20 cellular contexts compared by ENCODE assay signal in genomic region chr2:103815732-103816131, GRCh38.
DNase-seq lines count a peak whose midpoint lies in the region; ATAC-seq, FAIRE-seq and TF ChIP-seq lines count a peak whose summit lies in the region.
"Had no signal": no experiment of that assay in that cellular context is flagged by ENCODE, and none has a peak within 500 bp of the region (broad histone marks: within the 10 kb centered on the region; RNA-seq: fewer than 3 reads in every experiment).

No MANE protein-coding gene starts in this region.

- 3% methylated on average over 1 of the region's 1 CpG for WGBS in A549 (ENCODE audit: missing lambda C conversion rate)
- no CpG with 5 or more reads among the region's 1 CpG for WGBS in IMR-90 (ENCODE audit: extremely low coverage in 2 of 2, insufficient read length in 1 of 2), 2 experiments
- WGBS in H1 (ENCODE audit: extremely low coverage in 1 of 2, insufficient coverage in 1 of 2, insufficient read length in 1 of 2, insufficient replicate concordance in 2 of 2, low coverage in 1 of 2, low lambda C conversion rate in 2 of 2, missing lambda C conversion rate in 1 of 2), 2 experiments = 89% methylated on average over 1 of the region's 1 CpG; no CpG with 5 or more reads in 1 of the 2 experiments
- 54 to 59% (median 56%) methylated on average over 1 of the region's 1 CpG for whole genome bisulfite sequencing in ovary, 3 donors

- H3K36me3 ChIP-seq in IMR-90 (ENCODE audit: control insufficient read depth, insufficient read depth, low read length) (no peaks in the 10 kb centered on the region), H1 (ENCODE audit: control insufficient read depth in 2 of 4, insufficient read depth in 4 of 4, low read length in 3 of 4) (no peaks in the 10 kb centered on the region), ovary (no peaks in the 10 kb centered on the region)
- H3K36me3 ChIP-seq: BLaER1 treated with 17β-estradiol and CSF1 and Interleukin-3, amounts not matched to agents 10 nM and 100 nM had no signal

- H3K4me2 ChIP-seq in A549 = no peak overlapping the region
- H3K4me2 ChIP-seq in IMR-90 (ENCODE audit: low read depth, low read length) = no peak overlapping the region
- H3K4me2 ChIP-seq in H1 (ENCODE audit: insufficient read depth in 1 of 2, low read depth in 2 of 2, low read length in 2 of 2) = no peak overlapping the region
- H3K4me2 ChIP-seq: BLaER1 treated with 17β-estradiol and CSF1 and Interleukin-3, amounts not matched to agents 10 nM and 100 nM had no signal

- CTCF ChIA-PET in A549 (lab: Yijun Ruan, JAX) (no interaction called here), IMR-90 (lab: Yijun Ruan, JAX) (no interaction called here), H1 (lab: Charles Lee; ENCODE audit: partially characterized antibody) (no interaction called here)

- H2BK120ac ChIP-seq in IMR-90 (ENCODE audit: low read depth, low read length) = no peak overlapping the region
- no peak overlapping the region for H2BK120ac ChIP-seq in H1 (replicated peaks; ENCODE audit: low read depth, low read length)

- intact Hi-C loops in IMR-90 (cut with micrococcal nuclease) (no loop called here), ovary (cut with DNase I) (no loop called here)

- H2AK9ac ChIP-seq in IMR-90 (replicated peaks; ENCODE audit: low read depth, low read length, poor library complexity) = no peak overlapping the region

- H3K9me3 ChIP-seq in A549 (no peaks in the 10 kb centered on the region), IMR-90 (ENCODE audit: control insufficient read depth, insufficient read depth, low read length) (peaks cover 7% of the 10 kb centered on the region; the same call in 1 of the 2 replicates), H1 (ENCODE audit: insufficient read depth in 2 of 2, low read depth in 1 of 2, low read length in 1 of 2) (no peaks in the 10 kb centered on the region), ovary (no peaks in the 10 kb centered on the region)
- H3K9me3 ChIP-seq: BLaER1 treated with 17β-estradiol and CSF1 and Interleukin-3, amounts not matched to agents 10 nM and 100 nM; Caco-2 had no signal

- no peak overlapping the region for H2BK20ac ChIP-seq in IMR-90 (ENCODE audit: low read depth, low read length)
- no peak overlapping the region for H2BK20ac ChIP-seq in H1 (ENCODE audit: low read length)

- no peaks in the 10 kb centered on the region for H4K20me1 ChIP-seq in IMR-90 (ENCODE audit: insufficient read depth, low read length)
- no peaks in the 10 kb centered on the region for H4K20me1 ChIP-seq in H1 (replicated peaks in 1 of 2; ENCODE audit: control insufficient read depth in 1 of 2, insufficient read depth in 2 of 2, low read length in 2 of 2)
- H4K20me1 ChIP-seq: BLaER1 treated with 17β-estradiol and CSF1 and Interleukin-3, amounts not matched to agents 10 nM and 100 nM had no signal

- no peak overlapping the region for H2AFZ ChIP-seq in IMR-90 (replicated peaks; ENCODE audit: low read length, poor library complexity)
- no peak overlapping the region for H2AFZ ChIP-seq in H1 (ENCODE audit: low read length)

- no peak overlapping the region for H2BK5ac ChIP-seq in IMR-90 (ENCODE audit: low read depth, low read length, poor library complexity, severe bottlenecking)
- no peak overlapping the region for H2BK5ac ChIP-seq in H1 (ENCODE audit: low read depth, low read length)

- H3K79me1 ChIP-seq in IMR-90 (ENCODE audit: low read depth in 1 of 2, low read length in 2 of 2) = no peaks in the 10 kb centered on the region
- no peaks in the 10 kb centered on the region for H3K79me1 ChIP-seq in H1 (ENCODE audit: low read depth, low read length)

- H3K23ac ChIP-seq in IMR-90 (ENCODE audit: low read depth, low read length) (no peak overlapping the region), H1 (ENCODE audit: insufficient read length) (no peak overlapping the region)

- no TSS peak for BruUV-seq in IMR-90 (replicated peaks; lab: Mats Ljungman, UMichigan)

- H2AK5ac ChIP-seq in IMR-90 (ENCODE audit: low read depth, low read length) (no peak overlapping the region), H1 (ENCODE audit: low read depth, low read length) (no peak overlapping the region)

- DNase-seq in A549 (ENCODE audit: low read depth in 1 of 2, low spot score in 1 of 2) (no peak), IMR-90 (no peak), H1 (ENCODE audit: low read depth in 1 of 2, low spot score in 2 of 2) (no peak), ovary (no peak)
- DNase-seq: 8988T; AML-193; Caco-2; Calu3; CD4-positive, alpha-beta T cell; CD8-positive, alpha-beta T cell; DMS79 treated with DMSO at 0.1 percent for 48 hours; GF-D8 had no signal

- in situ Hi-C loops in IMR-90 (cut with MboI; ENCODE audit: low sequenced_read_pairs) = no loop called here

- H3K79me2 ChIP-seq in H1 (ENCODE audit: control insufficient read depth in 1 of 2, insufficient read depth in 2 of 2, low read length in 2 of 2) = no peaks in the 10 kb centered on the region

- no peak overlapping the region for H3K27ac ChIP-seq in A549
- no peak overlapping the region for H3K27ac ChIP-seq in IMR-90 (ENCODE audit: insufficient read depth, low read length)
- no peak overlapping the region for H3K27ac ChIP-seq in H1 (ENCODE audit: low read depth, low read length)
- H3K27ac ChIP-seq in ovary = no peak overlapping the region
- H3K27ac ChIP-seq: BLaER1 treated with 17β-estradiol and CSF1 and Interleukin-3, amounts not matched to agents 10 nM and 100 nM; C4-2B had no signal

- dilution Hi-C loops in IMR-90 (cut with HindIII; ENCODE audit: low sequenced_read_pairs, unreplicated experiment) = no loop called here

- H4K91ac ChIP-seq in IMR-90 (ENCODE audit: insufficient read depth, low read depth, low read length) (no peak overlapping the region), H1 (replicated peaks; ENCODE audit: insufficient read length, low read length) (no peak overlapping the region)

- no peak overlapping the region for H3K9ac ChIP-seq in IMR-90 (ENCODE audit: low read depth, low read length)
- no peak overlapping the region for H3K9ac ChIP-seq in H1 (replicated peaks in 1 of 4; ENCODE audit: extremely low read depth in 1 of 4, low read depth in 3 of 4, low read length in 3 of 4)
- H3K9ac ChIP-seq: BLaER1 treated with 17β-estradiol and CSF1 and Interleukin-3, amounts not matched to agents 10 nM and 100 nM had no signal

- H3K23me2 ChIP-seq in H1 (ENCODE audit: low read depth, low read length) = no peaks in the 10 kb centered on the region

- TF ChIP-seq POLR2A in A549 (IDR thresholded peaks at IDR 0.05; ENCODE audit: low read length) = no peak
- TF ChIP-seq POLR2A in IMR-90 (IDR thresholded peaks at IDR 0.05; ENCODE audit: low read depth, low read length) = no peak
- TF ChIP-seq POLR2A in H1 (IDR thresholded peaks at IDR 0.05; ENCODE audit: control extremely low read depth in 1 of 2, low read depth in 2 of 2, low read length in 2 of 2) = no peak
- TF ChIP-seq POLR2A in ovary (IDR thresholded peaks at IDR 0.05) = no peak

- H4K8ac ChIP-seq in IMR-90 (ENCODE audit: low read depth in 2 of 2, low read length in 2 of 2) (no peak overlapping the region), H1 (ENCODE audit: extremely low read depth, insufficient read depth, low read length) (no peak overlapping the region)

- H2BK15ac ChIP-seq in IMR-90 (ENCODE audit: low read depth, low read length) = no peak overlapping the region
- no peak overlapping the region for H2BK15ac ChIP-seq in H1 (ENCODE audit: low read length)

- H3K18ac ChIP-seq in IMR-90 (ENCODE audit: low read depth, low read length) (no peak overlapping the region), H1 (ENCODE audit: extremely low read depth, low read length) (no peak overlapping the region)

- no peak overlapping the region for H3K4ac ChIP-seq in IMR-90 (ENCODE audit: low read depth, low read length)
- no peak overlapping the region for H3K4ac ChIP-seq in H1 (replicated peaks; ENCODE audit: insufficient read length, low read depth, low read length)

- ATAC-seq in A549 = no peak
- ATAC-seq in IMR-90 (ENCODE audit: low read depth) = no peak
- no peak for ATAC-seq in GM21390 (IDR thresholded peaks at IDR 0.05; ENCODE audit: unreplicated experiment)
- ATAC-seq: CD8-positive, alpha-beta T cell had no signal

- H3K4me3 ChIP-seq in A549 (no peak overlapping the region), IMR-90 (ENCODE audit: insufficient read depth, low read depth, low read length) (no peak overlapping the region), H1 (ENCODE audit: extremely low read depth in 1 of 4, insufficient read depth in 2 of 4, low read depth in 3 of 4, low read length in 4 of 4) (no peak overlapping the region), ovary (no peak overlapping the region)
- H3K4me3 ChIP-seq: BLaER1 treated with 17β-estradiol and CSF1 and Interleukin-3, amounts not matched to agents 10 nM and 100 nM had no signal

- no peak overlapping the region for H2BK12ac ChIP-seq in H1 (ENCODE audit: low read depth, low read length)

- H3K14ac ChIP-seq in IMR-90 (replicated peaks; ENCODE audit: low read depth, low read length) (no peak overlapping the region), H1 (ENCODE audit: insufficient read length) (no peak overlapping the region)

- H3K56ac ChIP-seq in IMR-90 (ENCODE audit: extremely low read depth, insufficient read depth, low read length) = no peak overlapping the region
- H3K56ac ChIP-seq in H1 (replicated peaks; ENCODE audit: insufficient read length, low read depth, low read length) = no peak overlapping the region

- TF ChIP-seq RAD21 in A549 (conservative IDR thresholded peaks at IDR 0.05 in 1 of 2, IDR thresholded peaks at IDR 0.05 in 1 of 2) (no peak), IMR-90 (IDR thresholded peaks at IDR 0.05; ENCODE audit: low read length) (no peak), H1 (IDR thresholded peaks at IDR 0.05 in 1 of 2, conservative IDR thresholded peaks at IDR 0.05 in 1 of 2; ENCODE audit: low read depth in 2 of 2, low read length in 2 of 2) (no peak)

- no peak for TF ChIP-seq EP300 in A549 (IDR thresholded peaks at IDR 0.05)
- no peak for TF ChIP-seq EP300 in H1 (IDR thresholded peaks at IDR 0.05; ENCODE audit: borderline replicate concordance in 1 of 2, low read depth in 2 of 2, low read length in 2 of 2)
- TF ChIP-seq EP300 in ovary (IDR thresholded peaks at IDR 0.05) = no peak

- no peak overlapping the region for H4K5ac ChIP-seq in IMR-90 (ENCODE audit: low read depth, low read length)
- no peak overlapping the region for H4K5ac ChIP-seq in H1 (ENCODE audit: insufficient read length, low read depth, low read length)

- H3K9me1 ChIP-seq in IMR-90 (ENCODE audit: insufficient read depth, low read length) = no peaks in the 10 kb centered on the region

- no peak for TF ChIP-seq CTCF in A549 (IDR thresholded peaks at IDR 0.05)
- TF ChIP-seq CTCF in IMR-90 (conservative IDR thresholded peaks at IDR 0.05; ENCODE audit: low read depth, low read length) = no peak
- no peak for TF ChIP-seq CTCF in H1 (IDR thresholded peaks at IDR 0.05; ENCODE audit: control extremely low read depth in 1 of 3, insufficient read depth in 1 of 3, low read depth in 1 of 3, low read length in 3 of 3)
- TF ChIP-seq CTCF in ovary (IDR thresholded peaks at IDR 0.05) = no peak

- no peaks in the 10 kb centered on the region for H3K4me1 ChIP-seq in A549
- no peaks in the 10 kb centered on the region for H3K4me1 ChIP-seq in IMR-90 (ENCODE audit: control insufficient read depth, insufficient read depth, low read length)
- peaks cover 0 to 9% (median 3%) of the 10 kb centered on the region in 4 experiments; a peak in 2 of 7 replicates for H3K4me1 ChIP-seq in H1 (replicated peaks in 1 of 4; ENCODE audit: control insufficient read depth in 3 of 4, insufficient read depth in 4 of 4, low read length in 3 of 4)
- H3K4me1 ChIP-seq in ovary (ENCODE audit: insufficient read depth) = no peaks in the 10 kb centered on the region
- H3K4me1 ChIP-seq: BLaER1 treated with 17β-estradiol and CSF1 and Interleukin-3, amounts not matched to agents 10 nM and 100 nM; Caco-2 had no signal

- FAIRE-seq in A549 (lab: Jason Lieb, UNC) (no peak), H1 (lab: Jason Lieb, UNC) (no peak)
- FAIRE-seq: A204.1, D721Med, G401.6, GM12891, GM19239 had no signal

- H3K27me3 ChIP-seq in IMR-90 (ENCODE audit: control insufficient read depth, insufficient read depth, low read length) (no peaks in the 10 kb centered on the region), H1 (replicated peaks in 1 of 4; ENCODE audit: control insufficient read depth in 3 of 4, extremely low read depth in 1 of 4, insufficient read depth in 3 of 4, low read length in 3 of 4) (no peaks in the 10 kb centered on the region), ovary (no peaks in the 10 kb centered on the region)
- H3K27me3 ChIP-seq: BLaER1 treated with 17β-estradiol and CSF1 and Interleukin-3, amounts not matched to agents 10 nM and 100 nM had no signal

- POLR2A ChIA-PET in A549 (lab: Yijun Ruan, JAX) (no interaction called here), IMR-90 (lab: Charles Lee; ENCODE audit: unreplicated experiment) (no interaction called here), H1 (lab: Charles Lee; ENCODE audit: partially characterized antibody) (no interaction called here)

Comparison
In these comparisons a context has a peak if more than half of its experiments do, and no peak if none do; other contexts are left out.
1. Of the 18 proteins assayed by ChIP-seq in both H1 and A549: peak only in H1: none; only in A549: none; in both: MAFK; in neither: 17.